ENCODE assay signal across 15 cellular contexts in the genomic region with DNA sequence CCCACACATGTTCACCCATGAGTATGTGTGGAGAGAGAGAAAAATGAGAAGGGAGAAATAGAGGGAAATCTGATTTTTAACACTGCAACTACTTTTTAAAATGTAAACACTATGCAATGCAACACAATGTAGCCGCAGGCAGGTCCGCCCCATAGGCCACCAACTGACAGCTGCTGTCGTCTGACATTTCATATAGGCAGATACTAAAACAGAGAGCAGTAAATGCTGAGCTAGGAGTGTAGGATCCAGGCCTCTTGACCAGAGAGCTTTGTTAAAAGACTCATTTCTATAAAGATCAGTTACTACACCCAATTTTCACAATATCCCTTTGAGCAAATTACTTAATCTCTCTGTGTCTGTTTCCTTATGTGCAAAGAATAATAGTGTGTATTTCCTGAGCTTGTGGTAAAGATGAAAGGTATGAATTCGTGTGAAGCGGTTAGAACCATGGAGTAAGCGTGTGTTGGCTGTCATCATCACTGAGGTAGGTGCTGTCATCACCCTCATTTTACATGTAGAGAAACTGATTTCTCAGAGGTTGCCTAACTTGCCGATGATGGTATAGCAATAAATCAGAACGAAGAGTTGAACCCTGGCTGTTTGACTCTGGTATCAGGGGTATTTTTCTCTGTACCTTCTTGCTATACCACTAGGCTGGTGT. TPM values are rescaled to one million over a fixed set of nuclear protein-coding genes. Genes with fewer than 3 reads are reported as not detected.
DNase-seq lines count a peak whose midpoint lies in the region; ATAC-seq lines count a peak whose summit lies in the region.
"Had no signal": no experiment of that assay in that cellular context is flagged by ENCODE, and none has a peak within 500 bp of the region (broad histone marks: within the 10 kb centered on the region; RNA-seq: fewer than 3 reads in every experiment).

No MANE protein-coding gene starts in this region.

- H3K36me3 Mint-ChIP-seq in stimulated activated effector memory CD8-positive, alpha-beta T cell treated with anti-CD3 and anti-CD28 coated beads, Interleukin-12 subunit alpha, Interleukin-12 subunit beta, amount 100 ng/mL, for 72 hours, result no peaks in the 10 kb centered on the region

- no peak overlapping the region for H3K27ac Mint-ChIP-seq in stimulated activated effector memory CD8-positive, alpha-beta T cell treated with anti-CD3 and anti-CD28 coated beads, Interleukin-12 subunit alpha, Interleukin-12 subunit beta, amount 100 ng/mL, for 72 hours

- H3K4me3 Mint-ChIP-seq in stimulated activated effector memory CD8-positive, alpha-beta T cell treated with anti-CD3 and anti-CD28 coated beads, Interleukin-12 subunit alpha, Interleukin-12 subunit beta, amount 100 ng/mL, for 72 hours, result no peak overlapping the region

- H3K9me3 Mint-ChIP-seq in stimulated activated effector memory CD8-positive, alpha-beta T cell treated with anti-CD3 and anti-CD28 coated beads, Interleukin-12 subunit alpha, Interleukin-12 subunit beta, amount 100 ng/mL, for 72 hours, result no peaks in the 10 kb centered on the region

- H3K4me1 Mint-ChIP-seq in stimulated activated effector memory CD8-positive, alpha-beta T cell treated with anti-CD3 and anti-CD28 coated beads, Interleukin-12 subunit alpha, Interleukin-12 subunit beta, amount 100 ng/mL, for 72 hours, result no peaks in the 10 kb centered on the region

- DNase-seq in stimulated activated CD4-positive, alpha-beta T cell treated with anti-CD3 and anti-CD28 coated beads, Interleukin-15, amount 100 ng/mL, for 24 hours, result peak; percentile 23
- DNase-seq in stimulated activated CD4-positive, alpha-beta T cell treated with anti-CD3 and anti-CD28 coated beads, Interleukin-2, amount 100 ng/mL, for 24 hours, result no peak
- DNase-seq in NOMO-1 (lab: John Stamatoyannopoulos, UW; ENCODE audit: unreplicated experiment in 2 of 2), result peak; percentile 47 to 78
- peak; percentile 16 for DNase-seq in activated naive CD4-positive, alpha-beta T cell treated with anti-CD3 and anti-CD28 coated beads, Interleukin-2, amount 50 U/mL, for 16 hours
- peak in 1 of 2 donors; percentile 22 for DNase-seq in stimulated activated effector memory CD8-positive, alpha-beta T cell treated with anti-CD3 and anti-CD28 coated beads, Interleukin-12 subunit alpha, Interleukin-12 subunit beta, amount 100 ng/mL, for 72 hours (ENCODE audit: low spot score in 2 of 2)
- no peak for DNase-seq in mucosa of gallbladder (ENCODE audit: low spot score)
- DNase-seq in NCI-H2029 (lab: John Stamatoyannopoulos, UW), result no peak
- DNase-seq: adrenal gland, esophagus squamous epithelium, MM.1S, NCI-H1694 treated with DMSO at 0.1 percent for 48 hours, NCI-H226, nucleus accumbens had no signal

- peak; percentile 44 for ATAC-seq in stimulated activated effector memory CD8-positive, alpha-beta T cell treated with anti-CD3 and anti-CD28 coated beads, Interleukin-12 subunit alpha, Interleukin-12 subunit beta, amount 100 ng/mL, for 72 hours
- ATAC-seq: HepG2 had no signal

RNA-seq across cellular contexts. Expression of a gene that starts 55.2 kb away (rescaled TPM):
- total RNA-seq in mucosa of gallbladder, result 29.4 TPM
- total RNA-seq: HepG2, RPMI7951 had no signal

Comparison
In these comparisons a context has a peak if more than half of its experiments do, and no peak if none do; other contexts are left out.
1. DNase-seq: peak in stimulated activated CD4-positive, alpha-beta T cell treated with anti-CD3 and anti-CD28 coated beads, Interleukin-15, amount 100 ng/mL, for 24 hours (single experiment), NOMO-1 (2 of 2) and activated naive CD4-positive, alpha-beta T cell treated with anti-CD3 and anti-CD28 coated beads, Interleukin-2, amount 50 U/mL, for 16 hours (single experiment); none in stimulated activated CD4-positive, alpha-beta T cell treated with anti-CD3 and anti-CD28 coated beads, Interleukin-2, amount 100 ng/mL, for 24 hours (0 of 2), mucosa of gallbladder (single experiment) and NCI-H2029 (single experiment).